Comparison of ENCODE assay signal across 23 cellular contexts in genomic region chr7:12772768-12773167, GRCh38.
DNase-seq lines count a peak whose midpoint lies in the region; ATAC-seq, FAIRE-seq and TF ChIP-seq lines count a peak whose summit lies in the region.
"Had no signal": no experiment of that assay in that cellular context is flagged by ENCODE, and none has a peak within 500 bp of the region (broad histone marks: within the 10 kb centered on the region; RNA-seq: fewer than 3 reads in every experiment).

No MANE protein-coding gene starts in this region.

- DNase-seq in SK-N-SH (no peak), K562 (ENCODE audit: extremely low read depth in 1 of 4, low spot score in 3 of 4) (no peak), endothelial cell of umbilical vein (ENCODE audit: low read depth, low spot score) (no peak), neuronal stem cell (ENCODE audit: low spot score) (no peak), HCEC 1CT (no peak)
- DNase-seq: AML-193; Caco-2; Calu3; CD4-positive, alpha-beta T cell; CD8-positive, alpha-beta T cell; DMS79 treated with DMSO at 0.1 percent for 48 hours; GF-D8 had no signal

- no peaks in the 10 kb centered on the region for H3K9me1 ChIP-seq in K562 (ENCODE audit: control insufficient read depth, insufficient read depth, low read length)
- H3K9me1 ChIP-seq in endothelial cell of umbilical vein (replicated peaks; ENCODE audit: control insufficient read depth, extremely low read depth, insufficient read depth, low read length) = no peaks in the 10 kb centered on the region

- intact Hi-C loops in K562 (cut with micrococcal nuclease) = no loop called here
- intact Hi-C loops in endothelial cell of umbilical vein (cut with micrococcal nuclease) = loop anchor here (5.0 kb wide), 2 partner anchors 255 to 345 kb away; no protein-coding TSS in a partner anchor

- H3K9ac ChIP-seq in SK-N-SH (no peak overlapping the region), K562 (ENCODE audit: insufficient read depth in 1 of 2, low read depth in 2 of 2, low read length in 2 of 2) (no peak overlapping the region), endothelial cell of umbilical vein (replicated peaks; ENCODE audit: extremely low read depth, insufficient read depth, low read length) (no peak overlapping the region), neuronal stem cell (ENCODE audit: low read depth, low read length, poor library complexity) (no peak overlapping the region)
- H3K9ac ChIP-seq: BLaER1 treated with 17β-estradiol and CSF1 and Interleukin-3, amounts not matched to agents 10 nM and 100 nM had no signal

- H3K9me3 ChIP-seq in SK-N-SH (no peaks in the 10 kb centered on the region; the same call in 1 of the 2 replicates), K562 (replicated peaks; ENCODE audit: control insufficient read depth, insufficient read depth, low read depth, low read length) (peaks cover 4% of the 10 kb centered on the region; the same call in 1 of the 2 replicates), endothelial cell of umbilical vein (replicated peaks; ENCODE audit: control insufficient read depth, insufficient read depth, low read length) (no peaks in the 10 kb centered on the region), neuronal stem cell (replicated peaks in 1 of 2; ENCODE audit: control insufficient read depth in 2 of 2, insufficient read depth in 1 of 2, low read depth in 1 of 2, low read length in 2 of 2) (peaks cover 0 to 20% of the 10 kb centered on the region in 2 donors), gastroesophageal sphincter (no peaks in the 10 kb centered on the region)
- H3K9me3 ChIP-seq: Caco-2 had no signal

- no peak overlapping the region for H2AFZ ChIP-seq in SK-N-SH (ENCODE audit: low read depth)
- peak overlapping the region; percentile 33; the same call in 1 of the 2 replicates for H2AFZ ChIP-seq in K562 (ENCODE audit: low read depth, low read length)
- no peak overlapping the region for H2AFZ ChIP-seq in endothelial cell of umbilical vein (ENCODE audit: low read depth, low read length)
- H2AFZ ChIP-seq in neuronal stem cell (ENCODE audit: low read length) = peak overlapping the region; percentile 7

- no peak overlapping the region for H3K4me3 ChIP-seq in SK-N-SH (ENCODE audit: low read depth in 2 of 2, low read length in 1 of 2)
- no peak overlapping the region for H3K4me3 ChIP-seq in K562
- no peak overlapping the region for H3K4me3 ChIP-seq in endothelial cell of umbilical vein (replicated peaks in 1 of 3; ENCODE audit: insufficient read depth in 1 of 3, low read depth in 1 of 3, low read length in 3 of 3)
- no peak overlapping the region for H3K4me3 ChIP-seq in neuronal stem cell (ENCODE audit: low read length in 2 of 2)
- no peak overlapping the region for H3K4me3 ChIP-seq in gastroesophageal sphincter
- H3K4me3 ChIP-seq: A549; BLaER1 treated with 17β-estradiol and CSF1 and Interleukin-3, amounts not matched to agents 10 nM and 100 nM had no signal

- no peak for TF ChIP-seq EP300 in SK-N-SH (IDR thresholded peaks at IDR 0.05; ENCODE audit: borderline replicate concordance in 1 of 2, low read depth in 1 of 2, low read length in 1 of 2)
- TF ChIP-seq EP300 in K562 (IDR thresholded peaks at IDR 0.05; ENCODE audit: low read length) = no peak
- TF ChIP-seq EP300 in gastroesophageal sphincter (IDR thresholded peaks at IDR 0.05) = no peak

- peak overlapping the region; percentile 68; the same call in 1 of the 2 replicates for H3K4me2 ChIP-seq in SK-N-SH
- H3K4me2 ChIP-seq in K562 (ENCODE audit: insufficient read depth, low read length) = no peak overlapping the region; the same call in 1 of the 2 replicates
- no peak overlapping the region for H3K4me2 ChIP-seq in endothelial cell of umbilical vein (ENCODE audit: insufficient read depth, low read length)
- no peak overlapping the region for H3K4me2 ChIP-seq in neuronal stem cell (ENCODE audit: insufficient read depth, low read length, poor library complexity, severe bottlenecking)
- H3K4me2 ChIP-seq: A549; BLaER1 treated with 17β-estradiol and CSF1 and Interleukin-3, amounts not matched to agents 10 nM and 100 nM had no signal

- H4K20me1 ChIP-seq in SK-N-SH (ENCODE audit: insufficient read depth) (no peaks in the 10 kb centered on the region), K562 (replicated peaks; ENCODE audit: control insufficient read depth, insufficient read depth, low read length) (no peaks in the 10 kb centered on the region), endothelial cell of umbilical vein (replicated peaks; ENCODE audit: control insufficient read depth, extremely low read depth, insufficient read depth, low read length) (no peaks in the 10 kb centered on the region)
- H4K20me1 ChIP-seq: BLaER1 treated with 17β-estradiol and CSF1 and Interleukin-3, amounts not matched to agents 10 nM and 100 nM had no signal

- H3F3A ChIP-seq in SK-N-SH (replicated peaks; ENCODE audit: insufficient read depth) = no peaks in the 10 kb centered on the region

- H2BK12ac ChIP-seq in neuronal stem cell (ENCODE audit: low read length) = no peak overlapping the region

- H3K4me1 ChIP-seq in SK-N-SH (ENCODE audit: control insufficient read depth in 1 of 2, insufficient read depth in 2 of 2, low read depth in 1 of 2, low read length in 1 of 2) = peaks cover 2 to 21% of the 10 kb centered on the region in 2 experiments; a peak in 3 of 4 replicates
- H3K4me1 ChIP-seq in K562 (replicated peaks in 1 of 2; ENCODE audit: control insufficient read depth in 2 of 2, insufficient read depth in 2 of 2, low read length in 2 of 2) = peaks cover 0 to 18% of the 10 kb centered on the region in 2 experiments; a peak in 2 of 5 replicates
- peaks cover 33% of the 10 kb centered on the region for H3K4me1 ChIP-seq in endothelial cell of umbilical vein (ENCODE audit: control insufficient read depth, extremely low read depth, insufficient read depth, low read length)
- peaks cover 0 to 26% of the 10 kb centered on the region in 2 donors for H3K4me1 ChIP-seq in neuronal stem cell (ENCODE audit: control insufficient read depth in 2 of 2, insufficient read depth in 1 of 2, low read depth in 1 of 2, low read length in 2 of 2)
- peaks cover 8 to 33% (median 11%) of the 10 kb centered on the region in 3 donors for H3K4me1 ChIP-seq in gastroesophageal sphincter
- H3K4me1 ChIP-seq: BLaER1 treated with 17β-estradiol and CSF1 and Interleukin-3, amounts not matched to agents 10 nM and 100 nM had no signal

- H4K8ac ChIP-seq in neuronal stem cell (ENCODE audit: low read depth, low read length) = no peak overlapping the region

- TF ChIP-seq CTCF in SK-N-SH (IDR thresholded peaks at IDR 0.05) = no peak
- no peak for TF ChIP-seq CTCF in K562 (IDR thresholded peaks at IDR 0.05 in 2 of 3, conservative IDR thresholded peaks at IDR 0.05 in 1 of 3; ENCODE audit: insufficient read depth in 2 of 3, low read depth in 1 of 3, low read length in 3 of 3)
- no peak for TF ChIP-seq CTCF in endothelial cell of umbilical vein (IDR thresholded peaks at IDR 0.05; ENCODE audit: extremely low read depth in 1 of 2, insufficient read depth in 1 of 2, low read depth in 1 of 2, low read length in 2 of 2)
- no peak for TF ChIP-seq CTCF in gastroesophageal sphincter (IDR thresholded peaks at IDR 0.05)

- H3K14ac ChIP-seq in neuronal stem cell (ENCODE audit: low read length) = no peak overlapping the region

- H2BK5ac ChIP-seq in neuronal stem cell (ENCODE audit: low read length) = no peak overlapping the region

- BruUV-seq in K562 (replicated peaks; lab: Mats Ljungman, UMichigan) (no TSS peak), endothelial cell of umbilical vein (replicated peaks; lab: Mats Ljungman, UMichigan) (no TSS peak)

- H2BK120ac ChIP-seq in neuronal stem cell (ENCODE audit: low read depth, low read length) = no peak overlapping the region

- H4K91ac ChIP-seq in neuronal stem cell (ENCODE audit: low read depth, low read length, poor library complexity) = no peak overlapping the region

- ATAC-seq in SK-N-SH treated with all-trans-retinoic acid at 6 μM for 48 hours = no peak
- no peak for ATAC-seq in K562
- ATAC-seq in GM18498 (IDR thresholded peaks at IDR 0.05; ENCODE audit: unreplicated experiment) = no peak
- ATAC-seq in gastroesophageal sphincter = no peak
- ATAC-seq: A549; CD8-positive, alpha-beta T cell had no signal

- TF ChIP-seq RAD21 in SK-N-SH (IDR thresholded peaks at IDR 0.05; ENCODE audit: low read length) (no peak), K562 (CRISPR knock-in tag; conservative IDR thresholded peaks at IDR 0.05 in 1 of 2, IDR thresholded peaks at IDR 0.05 in 1 of 2) (no peak)

- H3K27me3 ChIP-seq in SK-N-SH (ENCODE audit: insufficient read depth) (no peaks in the 10 kb centered on the region), K562 (ENCODE audit: control insufficient read depth in 2 of 2, insufficient read depth in 2 of 2, low read length in 2 of 2) (no peaks in the 10 kb centered on the region), endothelial cell of umbilical vein (ENCODE audit: control insufficient read depth in 2 of 2, insufficient read depth in 2 of 2, low read length in 2 of 2) (no peaks in the 10 kb centered on the region), neuronal stem cell (ENCODE audit: control insufficient read depth in 3 of 3, insufficient read depth in 3 of 3, low read depth in 1 of 3, low read length in 3 of 3) (no peaks in the 10 kb centered on the region), gastroesophageal sphincter (no peaks in the 10 kb centered on the region)
- H3K27me3 ChIP-seq: BLaER1 treated with 17β-estradiol and CSF1 and Interleukin-3, amounts not matched to agents 10 nM and 100 nM had no signal

- H3K9me2 ChIP-seq in SK-N-SH = no peaks in the 10 kb centered on the region

- no peak overlapping the region for H3K27ac ChIP-seq in SK-N-SH (ENCODE audit: low read depth in 2 of 2, low read length in 1 of 2)
- no peak overlapping the region for H3K27ac ChIP-seq in K562 (ENCODE audit: extremely low read depth, low read depth, low read length)
- peak overlapping the region; percentile 4 for H3K27ac ChIP-seq in endothelial cell of umbilical vein (ENCODE audit: insufficient read depth, low read depth, low read length)
- H3K27ac ChIP-seq in neuronal stem cell (replicated peaks; ENCODE audit: low read length) = no peak overlapping the region
- H3K27ac ChIP-seq in gastroesophageal sphincter = no peak overlapping the region
- H3K27ac ChIP-seq: 22Rv1; A549; BLaER1 treated with 17β-estradiol and CSF1 and Interleukin-3, amounts not matched to agents 10 nM and 100 nM; C4-2B had no signal

- CTCF ChIA-PET in SK-N-SH (lab: Yijun Ruan, JAX) = no interaction called here
- CTCF ChIA-PET in K562 (lab: Yijun Ruan, JAX; ENCODE audit: low intra/inter-chr PET ratio) = no interaction called here
- CTCF ChIA-PET in endothelial cell of umbilical vein (lab: Charles Lee) = interaction anchor here (2.6 kb wide), 1 partner anchor 343 kb away, joined by 10 read pairs; no protein-coding TSS in a partner anchor

- H3K79me1 ChIP-seq in neuronal stem cell (ENCODE audit: low read depth, low read length) = no peaks in the 10 kb centered on the region

- no peak overlapping the region for H2AK5ac ChIP-seq in neuronal stem cell (ENCODE audit: low read depth, low read length)

- TF ChIP-seq POLR2A in K562 (conservative IDR thresholded peaks at IDR 0.05) = no peak
- TF ChIP-seq POLR2A in endothelial cell of umbilical vein (IDR thresholded peaks at IDR 0.05; ENCODE audit: low read depth, low read length) = no peak
- TF ChIP-seq POLR2A in gastroesophageal sphincter (IDR thresholded peaks at IDR 0.05) = no peak

- in situ Hi-C loops in K562 (cut with MboI) = no loop called here

- no peak overlapping the region for H3K23ac ChIP-seq in neuronal stem cell (ENCODE audit: low read depth, low read length, poor library complexity)

- H3K36me3 ChIP-seq in SK-N-SH (replicated peaks in 1 of 2; ENCODE audit: control insufficient read depth in 1 of 2, insufficient read depth in 2 of 2, low read length in 1 of 2) (no peaks in the 10 kb centered on the region), K562 (ENCODE audit: control insufficient read depth, insufficient read depth, low read length) (no peaks in the 10 kb centered on the region), endothelial cell of umbilical vein (ENCODE audit: control insufficient read depth in 2 of 2, extremely low read depth in 1 of 2, insufficient read depth in 2 of 2, low read length in 2 of 2) (no peaks in the 10 kb centered on the region), neuronal stem cell (replicated peaks in 1 of 2; ENCODE audit: control insufficient read depth in 2 of 2, insufficient read depth in 2 of 2, low read length in 2 of 2) (no peaks in the 10 kb centered on the region), gastroesophageal sphincter (no peaks in the 10 kb centered on the region)
- H3K36me3 ChIP-seq: BLaER1 treated with 17β-estradiol and CSF1 and Interleukin-3, amounts not matched to agents 10 nM and 100 nM had no signal

- H2BK15ac ChIP-seq in neuronal stem cell (ENCODE audit: low read length) = no peak overlapping the region

- FAIRE-seq in K562 (lab: Jason Lieb, UNC) (no peak), endothelial cell of umbilical vein (lab: Jason Lieb, UNC) (no peak)
- FAIRE-seq: A549, D721Med, G401.6, GM12891, GM18507 had no signal

- dilution Hi-C loops in endothelial cell of umbilical vein (cut with MboI; ENCODE audit: extremely low pct_ligation_motif_present, low sequenced_read_pairs) = no loop called here

- H3K4ac ChIP-seq in neuronal stem cell (ENCODE audit: low read length) = no peak overlapping the region

- H3K79me2 ChIP-seq in SK-N-SH (ENCODE audit: insufficient read depth) = no peaks in the 10 kb centered on the region
- no peaks in the 10 kb centered on the region for H3K79me2 ChIP-seq in K562 (ENCODE audit: control insufficient read depth, insufficient read depth, low read length)
- H3K79me2 ChIP-seq in endothelial cell of umbilical vein (ENCODE audit: control insufficient read depth, insufficient read depth, low read length) = no peaks in the 10 kb centered on the region

- H3K18ac ChIP-seq in neuronal stem cell (ENCODE audit: low read length) = no peak overlapping the region

- WGBS in SK-N-SH (ENCODE audit: low lambda C conversion rate) = 48% methylated on average over 4 of the region's 4 CpGs
- 82% methylated on average over 4 of the region's 4 CpGs for WGBS in K562 (ENCODE audit: insufficient coverage, low coverage, missing lambda C conversion rate)
- WGBS in neuronal stem cell (ENCODE audit: extremely low coverage in 2 of 2, insufficient read length in 2 of 2, insufficient replicate concordance in 1 of 2), 2 donors = no CpG with 5 or more reads among the region's 4 CpGs
- 100% methylated on average over 2 to 4 of the region's 4 CpGs for WGBS in gastroesophageal sphincter (ENCODE audit: low coverage in 1 of 2), 2 donors

- POLR2A ChIA-PET in SK-N-SH (lab: Yijun Ruan, JAX) (no interaction called here), K562 (lab: Yijun Ruan, JAX) (interaction anchor here (1.0 kb wide), 1 partner anchor 22 kb away, joined by 3 read pairs; no protein-coding TSS in a partner anchor), endothelial cell of umbilical vein (lab: Charles Lee) (no interaction called here)

Comparison
In these comparisons a context has a peak if more than half of its experiments do, and no peak if none do; other contexts are left out.
1. H2AFZ ChIP-seq: peak in K562 (single experiment) and neuronal stem cell (single experiment); none in SK-N-SH (single experiment) and endothelial cell of umbilical vein (single experiment).